7 cellular contexts compared by ENCODE assay signal in the genomic region with DNA sequence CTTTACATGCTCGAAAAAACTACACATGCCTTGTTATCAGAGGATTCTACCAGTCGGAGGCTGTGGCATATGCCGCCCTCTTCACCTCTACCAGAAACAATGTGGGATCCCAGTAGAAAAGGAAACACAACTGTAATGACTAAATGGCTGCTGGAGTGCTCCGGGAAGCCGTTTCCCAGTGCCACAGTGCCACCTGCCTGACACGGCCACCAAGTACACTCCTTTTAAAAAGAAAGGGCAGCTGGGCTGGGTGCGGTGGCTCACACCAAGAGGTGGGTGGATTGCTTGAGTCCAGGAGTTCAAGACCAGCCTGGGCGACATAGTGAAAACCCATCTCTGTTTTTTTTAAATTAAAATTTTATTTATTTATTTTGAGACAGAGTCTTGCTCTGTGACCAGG.
DNase-seq lines count a peak whose midpoint lies in the region; TF ChIP-seq lines count a peak whose summit lies in the region.

No MANE protein-coding gene starts in this region.

- H3K4me2 ChIP-seq in OCI-LY7 (ENCODE audit: low read length): no peak overlapping the region

- no peaks in the 10 kb centered on the region for H3K9me2 ChIP-seq in OCI-LY7 (ENCODE audit: insufficient read depth, low read length)

- no peaks in the 10 kb centered on the region for H3K9me3 ChIP-seq in OCI-LY7 (ENCODE audit: low read length)

- in situ Hi-C loops in KBM-7 (cut with MboI; ENCODE audit: low pct_unique_long_range_greater_than_20kb, low sequenced_read_pairs): no loop called here

- no peak overlapping the region for H2AFZ ChIP-seq in OCI-LY7 (ENCODE audit: low read length)

- peaks cover 11% of the 10 kb centered on the region for H3K4me1 ChIP-seq in OCI-LY7 (ENCODE audit: insufficient read depth, low read length, poor library complexity, severe bottlenecking)

- DNase-seq in EL: peak; percentile 75
- peak; percentile 78 for DNase-seq in KBM-7
- DNase-seq in OCI-LY7 (ENCODE audit: low spot score): peak; percentile 72
- DNase-seq in cardiac fibroblast (ENCODE audit: low read depth in 2 of 2): peak; percentile 70 to 74
- peak; percentile 87 to 93 for DNase-seq in lung microvascular endothelial cell (ENCODE audit: low read depth in 2 of 2)
- DNase-seq in KG1 (lab: John Stamatoyannopoulos, UW): no peak
- no peak for DNase-seq in cerebellar nuclear complex (lab: John Stamatoyannopoulos, UW)

- no peaks in the 10 kb centered on the region for H4K20me1 ChIP-seq in OCI-LY7 (ENCODE audit: insufficient read depth, low read length)

- intact Hi-C loops in OCI-LY7 (cut with micrococcal nuclease; ENCODE audit: unreplicated experiment): loop anchor here (5.0 kb wide), 1 partner anchor 128 kb away; no protein-coding TSS in a partner anchor

- POLR2A ChIA-PET in OCI-LY7 (lab: Charles Lee): no interaction called here

- H3K4me3 ChIP-seq in OCI-LY7 (ENCODE audit: low read depth, low read length, poor library complexity, severe bottlenecking) (no peak overlapping the region), cardiac fibroblast (replicated peaks in 1 of 2; ENCODE audit: low read depth in 2 of 2, low read length in 2 of 2) (no peak overlapping the region)

- TF ChIP-seq CTCF in OCI-LY7 (conservative IDR thresholded peaks at IDR 0.05; ENCODE audit: low read length) (peak; percentile 82), cardiac fibroblast (IDR thresholded peaks at IDR 0.05; ENCODE audit: low read depth, low read length) (peak; percentile 51)

- H3K36me3 ChIP-seq in OCI-LY7 (ENCODE audit: insufficient read depth, low read length): no peaks in the 10 kb centered on the region

- CTCF ChIA-PET in OCI-LY7 (lab: Charles Lee; ENCODE audit: unreplicated experiment): interaction anchor here (1.2 to 2.0 kb wide), 2 partner anchors 10 to 127 kb away, joined by 3 to 6 read pairs; no protein-coding TSS in a partner anchor

- no peaks in the 10 kb centered on the region for H3K79me2 ChIP-seq in OCI-LY7 (ENCODE audit: insufficient read depth, low read depth, low read length)

- H3K27ac ChIP-seq in OCI-LY7 (ENCODE audit: low read depth, low read length, poor library complexity, severe bottlenecking): no peak overlapping the region

- no TSS peak for BruUV-seq in OCI-LY7 (replicated peaks; lab: Mats Ljungman, UMichigan)

Comparison
In these comparisons a context has a peak if more than half of its experiments do, and no peak if none do; other contexts are left out.
1. DNase-seq: peak in EL (single experiment), KBM-7 (single experiment), OCI-LY7 (single experiment), cardiac fibroblast (2 of 2) and lung microvascular endothelial cell (2 of 2); none in KG1 (single experiment) and cerebellar nuclear complex (0 of 2).